10 cellular contexts compared by ENCODE assay signal in genomic region chr11:36452987-36453386, GRCh38.
DNase-seq lines count a peak whose midpoint lies in the region; ATAC-seq lines count a peak whose summit lies in the region.
"Had no signal": no experiment of that assay in that cellular context is flagged by ENCODE, and none has a peak within 500 bp of the region (broad histone marks: within the 10 kb centered on the region; RNA-seq: fewer than 3 reads in every experiment).

No MANE protein-coding gene starts in this region.

- peak overlapping the region in 1 of 2 donors; percentile 30 for H3K27ac Mint-ChIP-seq in stimulated activated naive CD8-positive, alpha-beta T cell treated with anti-CD3 and anti-CD28 coated beads, Interleukin-15, amount 100 ng/mL, for 72 hours

- no peaks in the 10 kb centered on the region for H3K9me3 Mint-ChIP-seq in stimulated activated naive CD8-positive, alpha-beta T cell treated with anti-CD3 and anti-CD28 coated beads, Interleukin-15, amount 100 ng/mL, for 72 hours

- peak; percentile 48 for ATAC-seq in stimulated activated naive CD8-positive, alpha-beta T cell treated with anti-CD3 and anti-CD28 coated beads, Interleukin-15, Interleukin-2, amounts not matched to agents 100 U/mL and 50 U/mL, for 24 hours
- no peak for ATAC-seq in stimulated activated naive CD8-positive, alpha-beta T cell treated with anti-CD3 and anti-CD28 coated beads, Interleukin-15, amount 100 ng/mL, for 72 hours
- ATAC-seq in HG03442 (IDR thresholded peaks at IDR 0.05; ENCODE audit: unreplicated experiment) (no peak), HG03354 (IDR thresholded peaks at IDR 0.05; ENCODE audit: poor library complexity, severe bottlenecking, unreplicated experiment) (no peak), GM18502 (IDR thresholded peaks at IDR 0.05; ENCODE audit: poor library complexity, unreplicated experiment) (no peak)

- H3K4me3 ChIP-seq in SK-N-MC = no peak overlapping the region

- peak overlapping the region; percentile 14; the same call in 1 of the 2 replicates for H3K27ac ChIP-seq in SK-N-MC
- H3K27ac ChIP-seq: C4-2B had no signal

- no peak overlapping the region for H3K9ac ChIP-seq in SK-N-MC (ENCODE audit: insufficient read length)

- no peaks in the 10 kb centered on the region for H3K9me3 ChIP-seq in SK-N-MC (ENCODE audit: low read depth, low read length)

- H3K36me3 ChIP-seq in SK-N-MC (ENCODE audit: insufficient read depth, low read length) = peaks cover 91% of the 10 kb centered on the region

- H3K4me3 Mint-ChIP-seq in stimulated activated naive CD8-positive, alpha-beta T cell treated with anti-CD3 and anti-CD28 coated beads, Interleukin-15, amount 100 ng/mL, for 72 hours = no peak overlapping the region

- H3K27me3 Mint-ChIP-seq in stimulated activated naive CD8-positive, alpha-beta T cell treated with anti-CD3 and anti-CD28 coated beads, Interleukin-15, amount 100 ng/mL, for 72 hours = peaks cover 13% of the 10 kb centered on the region

- DNase-seq in stimulated activated naive CD8-positive, alpha-beta T cell treated with anti-CD3 and anti-CD28 coated beads, Interleukin-15, Interleukin-2, amounts not matched to agents 100 U/mL and 50 U/mL, for 24 hours = no peak
- DNase-seq in stimulated activated naive CD8-positive, alpha-beta T cell treated with anti-CD3 and anti-CD28 coated beads, Interleukin-15, amount 100 ng/mL, for 72 hours = no peak
- no peak for DNase-seq in SK-N-MC (ENCODE audit: low read depth, low spot score)
- peak; percentile 73 for DNase-seq in foreskin melanocyte
- DNase-seq in nucleus accumbens (lab: John Stamatoyannopoulos, UW) = no peak
- DNase-seq: activated CD8-positive, alpha-beta memory T cell treated with anti-CD3 and anti-CD28 coated beads, Interleukin-2, amount 50 U/mL, for 48 hours had no signal

- peaks cover 38% of the 10 kb centered on the region for H3K4me1 Mint-ChIP-seq in stimulated activated naive CD8-positive, alpha-beta T cell treated with anti-CD3 and anti-CD28 coated beads, Interleukin-15, amount 100 ng/mL, for 72 hours
